Comparison of ENCODE assay signal across 11 cellular contexts in the genomic region with DNA sequence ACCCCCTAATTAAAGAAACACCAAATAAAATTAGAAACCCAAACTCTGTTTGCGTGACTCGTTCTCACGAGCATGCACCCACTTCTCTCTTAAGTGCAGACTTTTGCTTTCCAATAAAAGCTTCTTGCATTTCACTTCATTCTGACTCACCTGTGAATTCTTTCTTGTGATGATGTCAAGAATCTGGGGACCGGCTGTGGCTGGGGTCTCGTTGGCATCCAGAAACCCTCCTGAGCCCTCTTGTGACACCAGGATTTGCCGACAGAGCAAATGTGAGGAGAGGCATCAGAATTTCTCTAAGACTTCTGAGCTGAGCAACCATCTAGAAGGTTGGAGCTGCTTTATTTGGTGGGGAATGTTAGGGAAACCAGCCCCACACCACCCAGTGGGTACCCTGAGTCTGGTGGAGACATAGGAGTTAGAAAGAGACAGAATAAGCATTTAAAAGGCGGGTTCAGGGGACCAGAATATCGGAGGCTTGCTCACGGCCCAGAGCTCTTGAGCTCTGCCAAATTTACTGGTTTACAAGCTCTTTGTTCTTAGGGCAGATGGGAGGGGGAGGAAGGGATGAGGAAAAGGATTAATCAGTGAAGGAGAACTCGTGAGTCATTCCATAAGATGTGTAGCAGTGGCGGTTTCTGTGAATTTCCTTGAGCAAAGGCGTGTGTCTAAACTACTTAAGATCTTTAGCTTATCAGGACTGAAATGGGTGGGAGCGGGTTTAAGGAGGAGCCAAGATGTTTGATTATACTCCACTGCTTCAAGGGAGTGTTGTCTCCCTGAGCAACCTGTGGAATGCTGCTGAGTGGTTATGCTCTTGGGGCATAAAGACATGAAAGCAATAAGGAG. TPM values are rescaled to one million over a fixed set of nuclear protein-coding genes. Genes with fewer than 3 reads are reported as not detected.
DNase-seq lines count a peak whose midpoint lies in the region; ATAC-seq and TF ChIP-seq lines count a peak whose summit lies in the region.
"Had no signal": no experiment of that assay in that cellular context is flagged by ENCODE, and none has a peak within 500 bp of the region (broad histone marks: within the 10 kb centered on the region; RNA-seq: fewer than 3 reads in every experiment).

No MANE protein-coding gene starts in this region.

- H3K9ac ChIP-seq in SK-N-SH (no peak overlapping the region), MM.1S (ENCODE audit: low read length) (no peak overlapping the region)

- H3K4me2 ChIP-seq in SK-N-SH, result no peak overlapping the region
- H3K4me2 ChIP-seq in MM.1S (ENCODE audit: low read depth, low read length), result no peak overlapping the region

- POLR2A ChIA-PET in SK-N-SH (lab: Yijun Ruan, JAX), result no interaction called here
- POLR2A ChIA-PET in activated CD4-positive, alpha-beta T cell treated with anti-CD3 and anti-CD28 coated beads, Interleukin-2, amount 10 ng/mL, durations not matched to agents 7 days and 5 days (lab: Charles Lee), result no interaction called here

- peak in 2 of 4 donors; percentile 61 to 83 for TF ChIP-seq POLR2A in upper lobe of left lung (IDR thresholded peaks at IDR 0.05)

- H3K9me3 ChIP-seq in SK-N-SH (no peaks in the 10 kb centered on the region), left lung (no peaks in the 10 kb centered on the region), upper lobe of left lung (no peaks in the 10 kb centered on the region), MM.1S (replicated peaks; ENCODE audit: insufficient read depth, low read length) (no peaks in the 10 kb centered on the region)

- TF ChIP-seq RAD21 in SK-N-SH (IDR thresholded peaks at IDR 0.05; ENCODE audit: low read length), result no peak

- no peak overlapping the region for H3K27ac ChIP-seq in SK-N-SH (ENCODE audit: low read depth in 2 of 2, low read length in 1 of 2)
- peak overlapping the region; percentile 76 to 80 for H3K27ac ChIP-seq in left lung
- H3K27ac ChIP-seq in upper lobe of left lung, result peak overlapping the region; percentile 77 to 87 (median 80)
- H3K27ac ChIP-seq in MM.1S (ENCODE audit: low read length), result no peak overlapping the region

- no peaks in the 10 kb centered on the region for H3K9me2 ChIP-seq in SK-N-SH
- H3K9me2 ChIP-seq in MM.1S (replicated peaks; ENCODE audit: insufficient read depth, low read length), result no peaks in the 10 kb centered on the region

- H3K27me3 ChIP-seq in SK-N-SH (ENCODE audit: insufficient read depth), result no peaks in the 10 kb centered on the region
- no peaks in the 10 kb centered on the region for H3K27me3 ChIP-seq in left lung
- H3K27me3 ChIP-seq in upper lobe of left lung, result no peaks in the 10 kb centered on the region
- H3K27me3 ChIP-seq in MM.1S (replicated peaks; ENCODE audit: insufficient read depth, low read length), result no peaks in the 10 kb centered on the region

- H3K9me3 Mint-ChIP-seq in brain, result peaks cover 4 to 11% (median 6%) of the 10 kb centered on the region in 5 experiments
- H3K9me3 Mint-ChIP-seq in activated CD4-positive, alpha-beta T cell treated with anti-CD3 and anti-CD28 coated beads, Interleukin-2, amount 10 ng/mL, durations not matched to agents 7 days and 5 days, result no peaks in the 10 kb centered on the region

- H3K27ac Mint-ChIP-seq in brain, result peak overlapping the region; percentile 25 to 94 (median 73)
- H3K27ac Mint-ChIP-seq in activated CD4-positive, alpha-beta T cell treated with anti-CD3 and anti-CD28 coated beads, Interleukin-2, amount 10 ng/mL, durations not matched to agents 7 days and 5 days, result no peak overlapping the region

- H3K4me1 ChIP-seq in SK-N-SH (ENCODE audit: control insufficient read depth in 1 of 2, insufficient read depth in 2 of 2, low read depth in 1 of 2, low read length in 1 of 2) (no peaks in the 10 kb centered on the region; a peak in 2 of 4 replicates), left lung (peaks cover 0 to 9% of the 10 kb centered on the region in 2 donors), upper lobe of left lung (peaks cover 0 to 39% (median 13%) of the 10 kb centered on the region in 4 donors), MM.1S (ENCODE audit: low read length) (0 out of 2 replicates have a peak, but pooled peaks cover 4% of the 10 kb centered on the region)

- H3K27me3 Mint-ChIP-seq in brain, result peaks cover 12% of the 10 kb centered on the region
- H3K27me3 Mint-ChIP-seq in activated CD4-positive, alpha-beta T cell treated with anti-CD3 and anti-CD28 coated beads, Interleukin-2, amount 10 ng/mL, durations not matched to agents 7 days and 5 days, result peaks cover 33% of the 10 kb centered on the region

- ATAC-seq in SK-N-SH treated with all-trans-retinoic acid at 6 μM for 48 hours (no peak), left lung (peak; percentile 54), upper lobe of left lung (ENCODE audit: low FRiP score in 2 of 2) (peak in 1 of 2 donors; percentile 58)

- H3K4me3 ChIP-seq in SK-N-SH (ENCODE audit: low read depth in 2 of 2, low read length in 1 of 2), result no peak overlapping the region
- H3K4me3 ChIP-seq in left lung, result peak overlapping the region; percentile 7 to 19
- peak overlapping the region in 3 of 4 donors; percentile 19 to 31 (median 31) for H3K4me3 ChIP-seq in upper lobe of left lung
- no peak overlapping the region for H3K4me3 ChIP-seq in MM.1S (ENCODE audit: low read length)

- CTCF ChIA-PET in SK-N-SH (lab: Yijun Ruan, JAX), result interaction anchor here (0.5 to 3.3 kb wide), 3 partner anchors 17 to 109 kb away, joined by 3 to 11 read pairs (median 5); no protein-coding TSS in a partner anchor
- CTCF ChIA-PET in activated CD4-positive, alpha-beta T cell treated with anti-CD3 and anti-CD28 coated beads, Interleukin-2, amount 10 ng/mL, durations not matched to agents 7 days and 5 days (lab: Charles Lee), result no interaction called here

- TF ChIP-seq CTCF in SK-N-SH (IDR thresholded peaks at IDR 0.05) (no peak), brain (conservative IDR thresholded peaks at IDR 0.05) (no peak), left lung (IDR thresholded peaks at IDR 0.05) (no peak), upper lobe of left lung (IDR thresholded peaks at IDR 0.05) (no peak), MM.1S (IDR thresholded peaks at IDR 0.05; ENCODE audit: low read length) (no peak)

- H3K36me3 ChIP-seq in SK-N-SH (replicated peaks in 1 of 2; ENCODE audit: control insufficient read depth in 1 of 2, insufficient read depth in 2 of 2, low read length in 1 of 2), result no peaks in the 10 kb centered on the region
- no peaks in the 10 kb centered on the region for H3K36me3 ChIP-seq in left lung
- H3K36me3 ChIP-seq in upper lobe of left lung, result no peaks in the 10 kb centered on the region
- H3K36me3 ChIP-seq in MM.1S (replicated peaks; ENCODE audit: insufficient read depth, low read length), result no peaks in the 10 kb centered on the region

- intact Hi-C loops in left lung (cut with DNase I), result no loop called here

- H4K20me1 ChIP-seq in SK-N-SH (ENCODE audit: insufficient read depth) (no peaks in the 10 kb centered on the region), MM.1S (ENCODE audit: insufficient read depth, low read length) (no peaks in the 10 kb centered on the region)

- TF ChIP-seq EP300 in SK-N-SH (IDR thresholded peaks at IDR 0.05; ENCODE audit: borderline replicate concordance in 1 of 2, low read depth in 1 of 2, low read length in 1 of 2) (no peak), upper lobe of left lung (IDR thresholded peaks at IDR 0.05) (peak in 1 of 4 donors; percentile 54)

- peaks cover 35% of the 10 kb centered on the region for H3K4me1 Mint-ChIP-seq in brain
- H3K4me1 Mint-ChIP-seq in activated CD4-positive, alpha-beta T cell treated with anti-CD3 and anti-CD28 coated beads, Interleukin-2, amount 10 ng/mL, durations not matched to agents 7 days and 5 days, result peaks cover 5% of the 10 kb centered on the region

- no peaks in the 10 kb centered on the region for H3K36me3 Mint-ChIP-seq in brain
- H3K36me3 Mint-ChIP-seq in activated CD4-positive, alpha-beta T cell treated with anti-CD3 and anti-CD28 coated beads, Interleukin-2, amount 10 ng/mL, durations not matched to agents 7 days and 5 days (ENCODE audit: low read depth), result no peaks in the 10 kb centered on the region

- peak overlapping the region; percentile 29; the same call in 1 of the 2 replicates for H2AFZ ChIP-seq in SK-N-SH (ENCODE audit: low read depth)
- H2AFZ ChIP-seq in MM.1S (ENCODE audit: low read length), result no peak overlapping the region

- H3K79me2 ChIP-seq in SK-N-SH (ENCODE audit: insufficient read depth) (no peaks in the 10 kb centered on the region), MM.1S (ENCODE audit: low read length) (no peaks in the 10 kb centered on the region)

- WGBS in SK-N-SH (ENCODE audit: low lambda C conversion rate), result 48% methylated on average over 13 of the region's 13 CpGs
- 50% methylated on average over 13 of the region's 13 CpGs for WGBS in upper lobe of left lung, 2 donors

- peak overlapping the region; percentile 7 to 59 (median 32) for H3K4me3 Mint-ChIP-seq in brain
- H3K4me3 Mint-ChIP-seq in activated CD4-positive, alpha-beta T cell treated with anti-CD3 and anti-CD28 coated beads, Interleukin-2, amount 10 ng/mL, durations not matched to agents 7 days and 5 days, result no peak overlapping the region

- H3F3A ChIP-seq in SK-N-SH (replicated peaks; ENCODE audit: insufficient read depth) (no peaks in the 10 kb centered on the region), MM.1S (ENCODE audit: insufficient read depth, low read length) (no peaks in the 10 kb centered on the region)

- DNase-seq in SK-N-SH (no peak), left lung (peak in 1 of 2 donors; percentile 42), upper lobe of left lung (peak in 1 of 2 donors; percentile 73), MM.1S (no peak), NCI-H69 (lab: John Stamatoyannopoulos, UW) (no peak)
- DNase-seq in activated CD4-positive, alpha-beta T cell treated with anti-CD3 and anti-CD28 coated beads, Interleukin-2, amount 10 ng/mL, durations not matched to agents 7 days and 5 days, result no peak
- DNase-seq: activated CD4-positive, alpha-beta T cell treated with anti-CD3 and anti-CD28 coated beads for 4 hours; activated naive CD4-positive, alpha-beta T cell; NCI-H1105 treated with DMSO at 0.1 percent for 48 hours had no signal

TF ChIP-seq in SK-N-SH, 30 proteins besides CTCF, POLR2A, EP300 and RAD21:
- no peak for TF ChIP-seq EZH2phosphoT487 (IDR thresholded peaks at IDR 0.05; ENCODE audit: borderline replicate concordance, low read depth)
- TF ChIP-seq FOXJ3 (CRISPR knock-in tag; IDR thresholded peaks at IDR 0.05), result no peak

RNA-seq across cellular contexts. Expression of a gene that starts 24.2 kb away (rescaled TPM):
- polyA plus RNA-seq in SK-N-SH (2012; rRNA removed) (not detected in 2 replicates), brain (ENCODE audit: insufficient read depth, low read depth, low replicate concordance) (not detected)
- not detected in 2 replicates for polyA plus RNA-seq in SK-N-SH (2012; cell fraction: cytosol; rRNA removed)
- polyA plus RNA-seq in SK-N-SH (2012; cell fraction: nucleus; rRNA removed), result not detected in 2 replicates
- total RNA-seq in left lung (100 to 1,000 TPM in 1 of 2 donors, 10 to 100 TPM in 1; 78.8 to 105 TPM), upper lobe of left lung (10 to 100 TPM; 37.1 to 99.5 (median 62.4) TPM)
- total RNA-seq in activated CD4-positive, alpha-beta T cell treated with anti-CD3 and anti-CD28 coated beads, Interleukin-2, amount 10 ng/mL, durations not matched to agents 7 days and 5 days, result not detected

Comparison
In these comparisons a context has a peak if more than half of its experiments do, and no peak if none do; other contexts are left out.
1. H3K27ac ChIP-seq: peak in left lung (2 of 2) and upper lobe of left lung (4 of 4); none in SK-N-SH (0 of 2) and MM.1S (single experiment).
2. H3K4me3 ChIP-seq: peak in left lung (2 of 2) and upper lobe of left lung (3 of 4); none in SK-N-SH (0 of 2) and MM.1S (single experiment).
3. RNA of a gene that starts 24.2 kb away (total RNA-seq): 78.8 to 105 TPM in left lung and 37.1 to 99.5 TPM in upper lobe of left lung; not detected in activated CD4-positive, alpha-beta T cell treated with anti-CD3 and anti-CD28 coated beads, Interleukin-2, amount 10 ng/mL, durations not matched to agents 7 days and 5 days; every median in the first group is over 10 times any median in the second.